6 cellular contexts compared by ENCODE assay signal in the genomic region with DNA sequence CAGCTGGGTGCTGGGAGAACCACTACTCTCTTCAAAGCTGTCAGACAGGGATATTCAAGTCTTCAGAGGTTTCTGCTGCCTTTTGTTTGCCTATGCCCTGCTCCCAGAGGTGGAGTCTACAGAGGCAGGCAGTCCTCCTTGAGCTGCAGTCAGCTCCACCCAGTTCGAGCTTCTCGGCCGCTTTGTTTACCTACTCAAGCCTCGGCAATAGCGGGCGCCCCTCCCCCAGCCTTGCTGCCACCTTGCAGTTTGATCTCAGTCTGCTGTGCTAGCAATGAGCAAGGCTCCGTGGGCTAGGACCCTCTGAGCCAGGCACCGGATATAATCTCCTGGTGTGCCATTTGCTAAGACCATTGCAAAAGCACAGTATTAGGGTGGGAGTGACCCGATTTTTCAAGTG.
DNase-seq lines count a peak whose midpoint lies in the region; ATAC-seq, FAIRE-seq and TF ChIP-seq lines count a peak whose summit lies in the region.
"Not testable (repeated sequence)": the region's sequence is repeated elsewhere in the genome, so short reads cannot be mapped to it uniquely, and the experiment has no call there.

No MANE protein-coding gene starts in this region.

- not testable (repeated sequence) for H3K9me3 Mint-ChIP-seq in Caco-2 (ENCODE audit: unreplicated experiment)

- not testable (repeated sequence) for TF ChIP-seq POLR2A in K562 (conservative IDR thresholded peaks at IDR 0.05)

- not testable (repeated sequence) for H3K9ac ChIP-seq in PC-3 (ENCODE audit: low read length); K562 (ENCODE audit: insufficient read depth in 1 of 2, low read depth in 2 of 2, low read length in 2 of 2)

- not testable (repeated sequence) for H3K4me1 Mint-ChIP-seq in Caco-2 (ENCODE audit: low read depth, unreplicated experiment)

- peak overlapping the region; percentile 19 for H3K4me3 Mint-ChIP-seq in Caco-2 (ENCODE audit: unreplicated experiment)

- not testable (repeated sequence) for H3K27me3 Mint-ChIP-seq in Caco-2 (ENCODE audit: insufficient read depth, unreplicated experiment)

- not testable (repeated sequence) for H3K9me1 ChIP-seq in K562 (ENCODE audit: control insufficient read depth, insufficient read depth, low read length)

- 0 out of 2 replicates have a peak overlapping the region, but pooled peaks have one; percentile 55 for H2AFZ ChIP-seq in PC-3 (ENCODE audit: low read length)
- not testable (repeated sequence) for H2AFZ ChIP-seq in K562 (ENCODE audit: low read depth, low read length)

- H3K9me3 ChIP-seq in Caco-2; PC-3 (ENCODE audit: low read length); K562 (replicated peaks; ENCODE audit: control insufficient read depth, insufficient read depth, low read depth, low read length): not testable (repeated sequence)

- not testable (repeated sequence) for H3K4me3 ChIP-seq in Caco-2 (ENCODE audit: low read depth, low read length); K562
- H3K4me3 ChIP-seq in PC-3 (ENCODE audit: low read length): peak overlapping the region; percentile 42; the same call in 1 of the 2 replicates

- not testable (repeated sequence) for BruUV-seq in Caco-2 (replicated peaks; lab: Mats Ljungman, UMichigan); PC-3 (replicated peaks; lab: Mats Ljungman, UMichigan); K562 (replicated peaks; lab: Mats Ljungman, UMichigan)

- TF ChIP-seq CTCF in Caco-2 (IDR thresholded peaks at IDR 0.05; ENCODE audit: insufficient read depth in 1 of 2, low read depth in 1 of 2, low read length in 1 of 2, severe bottlenecking in 1 of 2, unreplicated experiment in 1 of 2); PC-3 (conservative IDR thresholded peaks at IDR 0.05; ENCODE audit: low read depth, low read length); K562 (IDR thresholded peaks at IDR 0.05 in 2 of 3, conservative IDR thresholded peaks at IDR 0.05 in 1 of 3; ENCODE audit: insufficient read depth in 2 of 3, low read depth in 1 of 3, low read length in 3 of 3): not testable (repeated sequence)

- WGBS in K562 (ENCODE audit: insufficient coverage, low coverage, missing lambda C conversion rate): 2% methylated on average over 8 of the region's 9 CpGs

- in situ Hi-C loops in K562 (cut with MboI): not testable (repeated sequence)

- not testable (repeated sequence) for H3K27me3 ChIP-seq in Caco-2 (replicated peaks; ENCODE audit: control insufficient read depth, insufficient read depth, low read length); PC-3 (ENCODE audit: low read length); K562 (ENCODE audit: control insufficient read depth in 2 of 2, insufficient read depth in 2 of 2, low read length in 2 of 2)

- not testable (repeated sequence) for H4K20me1 ChIP-seq in PC-3 (ENCODE audit: low read length); K562 (replicated peaks; ENCODE audit: control insufficient read depth, insufficient read depth, low read length)

- not testable (repeated sequence) for TF ChIP-seq RAD21 in K562 (CRISPR knock-in tag; conservative IDR thresholded peaks at IDR 0.05 in 1 of 2, IDR thresholded peaks at IDR 0.05 in 1 of 2)

- DNase-seq in Caco-2 (peak; percentile 13 to 51), HT-29 (ENCODE audit: low spot score) (peak; percentile 2), NCI-H69 (lab: John Stamatoyannopoulos, UW) (peak; percentile 20)
- not testable (repeated sequence) for DNase-seq in PC-3; K562 (ENCODE audit: extremely low read depth in 1 of 4, low spot score in 3 of 4); urothelium cell line (ENCODE audit: low spot score)

- not testable (repeated sequence) for TF ChIP-seq EP300 in K562 (IDR thresholded peaks at IDR 0.05; ENCODE audit: low read length)

- CTCF ChIA-PET in Caco-2 (lab: Charles Lee); PC-3 (lab: Charles Lee); K562 (lab: Yijun Ruan, JAX; ENCODE audit: low intra/inter-chr PET ratio): not testable (repeated sequence)

- POLR2A ChIA-PET in Caco-2 (lab: Charles Lee); PC-3 (lab: Charles Lee; ENCODE audit: unreplicated experiment); K562 (lab: Yijun Ruan, JAX): not testable (repeated sequence)

- intact Hi-C loops in Caco-2 (cut with micrococcal nuclease; ENCODE audit: unreplicated experiment); PC-3 (cut with micrococcal nuclease); K562 (cut with micrococcal nuclease): not testable (repeated sequence)

- not testable (repeated sequence) for FAIRE-seq in K562 (lab: Jason Lieb, UNC)
- FAIRE-seq in urothelium cell line (lab: Jason Lieb, UNC): peak; percentile 69

- not testable (repeated sequence) for H3K36me3 Mint-ChIP-seq in Caco-2 (ENCODE audit: insufficient read depth, unreplicated experiment)

- not testable (repeated sequence) for H3K27ac ChIP-seq in PC-3 (ENCODE audit: low read length); K562 (ENCODE audit: extremely low read depth, low read depth, low read length)

- H3K9me2 ChIP-seq in PC-3 (replicated peaks; ENCODE audit: low read length): not testable (repeated sequence)

- not testable (repeated sequence) for H3K79me2 ChIP-seq in PC-3 (ENCODE audit: low read length); K562 (ENCODE audit: control insufficient read depth, insufficient read depth, low read length)

- peak overlapping the region; percentile 46 for H3K4me2 ChIP-seq in PC-3 (ENCODE audit: low read length)
- H3K4me2 ChIP-seq in K562 (ENCODE audit: insufficient read depth, low read length): not testable (repeated sequence)

- not testable (repeated sequence) for H3K36me3 ChIP-seq in Caco-2 (ENCODE audit: control insufficient read depth, insufficient read depth, low read length); PC-3 (ENCODE audit: low read depth, low read length); K562 (ENCODE audit: control insufficient read depth, insufficient read depth, low read length)

- not testable (repeated sequence) for H3K27ac Mint-ChIP-seq in Caco-2 (ENCODE audit: unreplicated experiment)

- H3K4me1 ChIP-seq in Caco-2; PC-3 (ENCODE audit: insufficient read depth, low read length); K562 (replicated peaks in 1 of 2; ENCODE audit: control insufficient read depth in 2 of 2, insufficient read depth in 2 of 2, low read length in 2 of 2): not testable (repeated sequence)

- not testable (repeated sequence) for ATAC-seq in PC-3, K562

- not testable (repeated sequence) for H3F3A ChIP-seq in PC-3 (ENCODE audit: low read length, unreplicated experiment)

TF ChIP-seq in K562, 482 proteins besides CTCF, POLR2A, EP300 and RAD21:
- TF ChIP-seq FOXJ2 (tag; IDR thresholded peaks at IDR 0.05): peak; percentile 44; the same call in 1 of the 2 replicates
TF ChIP-seq in K562: peak in this region for 1; not testable (repeated sequence) for 481.
